Comparison of ENCODE assay signal across 8 cellular contexts in genomic region chr5:472656-473343, GRCh38. TPM values are rescaled to one million over a fixed set of nuclear protein-coding genes. Genes with fewer than 3 reads are reported as not detected.
A peak's percentile ranks its signal among the peaks of the same experiment; 100 is the strongest.
DNase-seq lines count a peak whose midpoint lies in the region; ATAC-seq, FAIRE-seq and TF ChIP-seq lines count a peak whose summit lies in the region.

No MANE protein-coding gene starts in this region.

- peak overlapping the region; percentile 50 to 64 for H3K4me3 ChIP-seq in kidney (ENCODE audit: low read length in 2 of 2)

- H3K9me3 ChIP-seq in kidney (ENCODE audit: control insufficient read depth in 1 of 2, low read length in 2 of 2): no peaks in the 10 kb centered on the region

- H3K4me1 ChIP-seq in kidney (ENCODE audit: control insufficient read depth in 1 of 2, insufficient read depth in 1 of 2, low read depth in 1 of 2, low read length in 2 of 2): peaks cover 3 to 14% of the 10 kb centered on the region in 2 donors

- DNase-seq in AG08395 (ENCODE audit: low spot score) (peak; percentile 100), NCI-H2196 treated with DMSO at 0.1 percent for 48 hours (lab: John Stamatoyannopoulos, UW; ENCODE audit: unreplicated experiment) (peak; percentile 70), cerebellar cortex (ENCODE audit: low spot score) (peak; percentile 68), kidney (peak; percentile 96)
- DNase-seq in stimulated activated CD4-positive, alpha-beta T cell treated with anti-CD3 and anti-CD28 coated beads, Interleukin-15, amount 100 ng/mL, for 1 hour (ENCODE audit: low read depth in 1 of 2, low spot score in 1 of 2): peak; percentile 80 to 90

- ATAC-seq in GM18873 (IDR thresholded peaks at IDR 0.05; ENCODE audit: low FRiP score, unreplicated experiment) (peak; percentile 46), HG03108 (IDR thresholded peaks at IDR 0.05; ENCODE audit: unreplicated experiment) (peak; percentile 63)
- ATAC-seq in activated CD4-positive, CD25-positive, alpha-beta regulatory T cell treated with anti-CD3 and anti-CD28 coated beads, Interleukin-2, amount 50 U/mL, for 24 hours: peak; percentile 83 to 85

- no peak for FAIRE-seq in kidney (lab: Jason Lieb, UNC)

- peak overlapping the region; percentile 48 to 55 for H3K9ac ChIP-seq in kidney (ENCODE audit: low read length in 2 of 2)

- no peak for TF ChIP-seq CTCF in kidney (IDR thresholded peaks at IDR 0.05; ENCODE audit: borderline replicate concordance, extremely low read depth, insufficient read depth)

- H3K27ac ChIP-seq in kidney (ENCODE audit: low read depth in 2 of 2, low read length in 2 of 2): peak overlapping the region; percentile 37 to 63

- intact Hi-C loops in kidney (cut with DNase I): no loop called here

- peaks cover 0 to 4% of the 10 kb centered on the region in 2 donors for H3K36me3 ChIP-seq in kidney (ENCODE audit: control insufficient read depth in 1 of 2, insufficient read depth in 2 of 2, low read length in 2 of 2)

RNA-seq across cellular contexts. Expression of gene EXOC3, which starts 29.8 kb away (rescaled TPM):
- total RNA-seq in kidney: 71.5 TPM
- polyA plus RNA-seq in kidney (ENCODE audit: insufficient read depth, low read depth, low replicate concordance): 40.5 TPM

RNA-seq across cellular contexts. Expression of gene SLC9A3, which starts 51.4 kb away (rescaled TPM):
- total RNA-seq in kidney: 10.5 TPM
- polyA plus RNA-seq in kidney (ENCODE audit: insufficient read depth, low read depth, low replicate concordance): 36.9 TPM

Comparison
In these comparisons a context has a peak if more than half of its experiments do, and no peak if none do; other contexts are left out.
1. Peak in every context shown above with its lines: DNase-seq, ATAC-seq, H3K4me3 ChIP-seq and H3K27ac ChIP-seq.